17 cellular contexts compared by ENCODE assay signal in the genomic region with DNA sequence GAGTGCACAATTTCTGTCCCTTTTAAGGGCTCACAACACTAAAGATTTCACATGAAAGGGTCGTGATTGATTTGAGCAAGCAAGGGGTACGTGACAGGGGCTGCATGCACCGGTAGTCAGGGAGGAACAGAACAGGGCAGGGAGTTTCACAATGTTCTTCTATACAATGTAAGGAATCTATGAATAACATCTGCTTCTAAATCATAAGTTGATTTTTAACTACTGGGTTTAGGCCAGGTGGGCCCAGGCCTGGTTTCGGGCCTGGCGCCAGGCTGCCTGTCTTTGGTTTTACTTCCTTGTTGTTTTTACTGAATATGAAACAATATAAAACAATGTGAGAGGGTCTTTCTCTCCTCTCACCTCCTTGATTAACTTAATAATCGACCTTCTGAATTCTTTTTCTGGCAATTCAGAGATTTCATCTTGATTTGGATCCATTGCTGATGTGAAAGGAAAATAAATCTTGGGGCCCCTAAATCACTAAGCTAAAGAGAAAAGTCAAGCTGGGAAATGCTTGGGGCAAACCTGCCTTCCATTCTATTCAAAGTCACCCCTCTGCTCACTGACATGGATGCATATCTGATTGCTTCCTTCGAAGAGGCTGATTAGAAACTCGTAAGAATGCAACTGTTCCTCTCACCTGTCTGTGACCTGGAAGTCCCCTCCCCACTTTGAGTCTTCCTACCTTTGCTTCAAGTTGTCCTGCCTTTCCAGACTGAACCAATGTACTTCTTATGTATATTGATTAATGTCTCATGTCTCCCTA. TPM values are rescaled to one million over a fixed set of nuclear protein-coding genes. Genes with fewer than 3 reads are reported as not detected.
"Had no signal": no experiment of that assay in that cellular context is flagged by ENCODE, and none has a peak within 500 bp of the region (broad histone marks: within the 10 kb centered on the region; RNA-seq: fewer than 3 reads in every experiment).

No MANE protein-coding gene starts in this region.

RNA-seq across cellular contexts. Expression of gene OR2AT4, which starts 47.0 kb away (rescaled TPM):
- total RNA-seq: activated CD4-positive, alpha-beta T cell treated with anti-CD3 and anti-CD28 coated beads for 36 hours; activated CD8-positive, alpha-beta memory T cell treated with anti-CD3 and anti-CD28 coated beads, Interleukin-2, amount 10 ng/mL, durations not matched to agents 7 days and 5 days; activated CD8-positive, alpha-beta T cell treated with anti-CD3 and anti-CD28 coated beads, Interleukin-2, amount 10 ng/mL, durations not matched to agents 7 days and 5 days; activated T-helper 2 cell treated with anti-CD3 and anti-CD28 coated beads, Interferon-gamma antibody, Interleukin-2, Interleukin-4, amounts not matched to agents 10 μg/mL and 5 μg/mL and 100 μg/mL, durations not matched to agents 14 hours and 24 hours and 36 hours; endodermal cell; esophagus mucosa; heart left ventricle; kidney; lower leg skin; mononuclear cell; myocyte; ovary; progenitor cell of endocrine pancreas; stomach; thyroid gland; upper lobe of right lung had no signal
- polyA plus RNA-seq: heart left ventricle, immature natural killer cell, stomach had no signal
